ENCODE assay signal across 1 cellular context in genomic region chr7:8418627-8419245, GRCh38.
TF ChIP-seq lines count a peak whose summit lies in the region.

No MANE protein-coding gene starts in this region.

TF ChIP-seq in WTC11, 78 proteins besides CTCF, POLR2A, EP300 and RAD21 (continued from another document):
- no peak for TF ChIP-seq E2F1 (CRISPR knock-in tag; IDR thresholded peaks at IDR 0.05)
- TF ChIP-seq JAZF1 (CRISPR knock-in tag; IDR thresholded peaks at IDR 0.05): no peak
- no peak for TF ChIP-seq ZMAT4 (CRISPR knock-in tag; IDR thresholded peaks at IDR 0.05)
- TF ChIP-seq FOXP1 (CRISPR knock-in tag; IDR thresholded peaks at IDR 0.05; ENCODE audit: borderline replicate concordance): no peak
- no peak for TF ChIP-seq PRRX2 (CRISPR knock-in tag; IDR thresholded peaks at IDR 0.05)
- no peak for TF ChIP-seq MAX (CRISPR knock-in tag; IDR thresholded peaks at IDR 0.05)
- TF ChIP-seq PREB (CRISPR knock-in tag; IDR thresholded peaks at IDR 0.05; ENCODE audit: borderline replicate concordance): no peak
- TF ChIP-seq TEAD4 (CRISPR knock-in tag; IDR thresholded peaks at IDR 0.05): no peak
- TF ChIP-seq ESRRA (CRISPR knock-in tag; IDR thresholded peaks at IDR 0.05; ENCODE audit: borderline replicate concordance): no peak
- no peak for TF ChIP-seq ATF2 (CRISPR knock-in tag; IDR thresholded peaks at IDR 0.05; ENCODE audit: borderline replicate concordance, low read depth)
- no peak for TF ChIP-seq MYBL2 (CRISPR knock-in tag; IDR thresholded peaks at IDR 0.05)
- TF ChIP-seq ZNF281 (CRISPR knock-in tag; IDR thresholded peaks at IDR 0.05): no peak
